27 cellular contexts compared by ENCODE assay signal in genomic region chr3:182999767-183000166, GRCh38.
"Had no signal": no experiment of that assay in that cellular context is flagged by ENCODE, and none has a peak within 500 bp of the region (broad histone marks: within the 10 kb centered on the region; RNA-seq: fewer than 3 reads in every experiment).

No MANE protein-coding gene starts in this region.

- H3K4me1 ChIP-seq: colonic mucosa, gastrocnemius medialis, heart left ventricle, lower lobe of right lung, psoas muscle, stomach, tibial artery had no signal

- H3K4me3 ChIP-seq: colonic mucosa, gastrocnemius medialis, heart left ventricle, hepatocyte, lower lobe of right lung, ovary, psoas muscle, stomach, tibial artery had no signal

- H3K27me3 ChIP-seq: colonic mucosa, gastrocnemius medialis, heart left ventricle, hepatocyte, ovary, stomach, tibial artery had no signal

- H3K36me3 ChIP-seq: colonic mucosa, gastrocnemius medialis, heart left ventricle, lower lobe of right lung, ovary, stomach, tibial artery had no signal

- H2AFZ ChIP-seq: hepatocyte had no signal

- DNase-seq: colonic mucosa; effector CD8-positive, alpha-beta T cell; endodermal cell; foreskin fibroblast; gastrocnemius medialis; heart left ventricle; immature natural killer cell; left ventricle myocardium superior; lower lobe of right lung; naive B cell; nephron progenitor cell; occipital lobe; ovary; posterior cingulate gyrus; psoas muscle; right cardiac atrium; small intestine; stimulated activated CD4-positive, alpha-beta T cell treated with anti-CD3 and anti-CD28 coated beads, Interleukin-12 subunit alpha, Interleukin-12 subunit beta, amount 100 ng/mL, for 4 hours; stimulated activated CD4-positive, alpha-beta T cell treated with anti-CD3 and anti-CD28 coated beads, Interleukin-1b, Interleukin-23, amount 100 ng/mL, for 48 hours; stimulated activated CD4-positive, alpha-beta T cell treated with anti-CD3 and anti-CD28 coated beads, Interleukin-4, amount 100 ng/mL, for 1 hour; stimulated activated naive CD4-positive, alpha-beta T cell treated with Interleukin-2 at 50 U/mL for 16 hours; stomach; tibial artery had no signal

- H3K4me2 ChIP-seq: hepatocyte had no signal

- ATAC-seq: esophagus mucosa; gastrocnemius medialis; heart left ventricle; left ventricle myocardium superior; psoas muscle; right cardiac atrium; stimulated activated effector memory CD8-positive, alpha-beta T cell treated with anti-CD3 and anti-CD28 coated beads, Interleukin-12 subunit alpha, Interleukin-12 subunit beta, amount 100 ng/mL, for 72 hours had no signal

- H3K27ac ChIP-seq: colonic mucosa, epithelial cell of prostate, gastrocnemius medialis, heart left ventricle, hepatocyte, lower lobe of right lung, ovary, psoas muscle, stomach, tibial artery had no signal

- H3K9me3 ChIP-seq: colonic mucosa, gastrocnemius medialis, ovary, tibial artery had no signal
